ENCODE assay signal across 1 cellular context in genomic region chr12:47705571-47706425, GRCh38.
TF ChIP-seq lines count a peak whose summit lies in the region.

A gene with protein sequence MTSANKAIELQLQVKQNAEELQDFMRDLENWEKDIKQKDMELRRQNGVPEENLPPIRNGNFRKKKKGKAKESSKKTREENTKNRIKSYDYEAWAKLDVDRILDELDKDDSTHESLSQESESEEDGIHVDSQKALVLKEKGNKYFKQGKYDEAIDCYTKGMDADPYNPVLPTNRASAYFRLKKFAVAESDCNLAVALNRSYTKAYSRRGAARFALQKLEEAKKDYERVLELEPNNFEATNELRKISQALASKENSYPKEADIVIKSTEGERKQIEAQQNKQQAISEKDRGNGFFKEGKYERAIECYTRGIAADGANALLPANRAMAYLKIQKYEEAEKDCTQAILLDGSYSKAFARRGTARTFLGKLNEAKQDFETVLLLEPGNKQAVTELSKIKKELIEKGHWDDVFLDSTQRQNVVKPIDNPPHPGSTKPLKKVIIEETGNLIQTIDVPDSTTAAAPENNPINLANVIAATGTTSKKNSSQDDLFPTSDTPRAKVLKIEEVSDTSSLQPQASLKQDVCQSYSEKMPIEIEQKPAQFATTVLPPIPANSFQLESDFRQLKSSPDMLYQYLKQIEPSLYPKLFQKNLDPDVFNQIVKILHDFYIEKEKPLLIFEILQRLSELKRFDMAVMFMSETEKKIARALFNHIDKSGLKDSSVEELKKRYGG (minus strand): TSS chr12:47706030. CDS start chr12:47702840, 3,190 bp downstream.

TF ChIP-seq in HepG2, 621 proteins besides CTCF, POLR2A, EP300 and RAD21 (continued from another document and continues in another):
- TF ChIP-seq ZNF691 (CRISPR knock-in tag; IDR thresholded peaks at IDR 0.05; ENCODE audit: borderline replicate concordance, low read depth): peak; percentile 87
- TF ChIP-seq ZNF343 (CRISPR knock-in tag; IDR thresholded peaks at IDR 0.05): 0 out of 2 replicates have a peak, but pooled peaks have one; percentile 37
- TF ChIP-seq ZBTB42 (CRISPR knock-in tag; IDR thresholded peaks at IDR 0.05): no peak
- no peak for TF ChIP-seq SETDB1 (CRISPR knock-in tag; IDR thresholded peaks at IDR 0.05; ENCODE audit: borderline replicate concordance)
- TF ChIP-seq ZNF543 (CRISPR knock-in tag; IDR thresholded peaks at IDR 0.05): peak; percentile 71; the same call in 1 of the 2 replicates
- no peak for TF ChIP-seq ZNF879 (CRISPR knock-in tag; IDR thresholded peaks at IDR 0.05)
- no peak for TF ChIP-seq GLI4 (CRISPR knock-in tag; IDR thresholded peaks at IDR 0.05; ENCODE audit: borderline replicate concordance)
- peak; percentile 42 for TF ChIP-seq YY1 (IDR thresholded peaks at IDR 0.05; ENCODE audit: insufficient read depth, insufficient replicate concordance, low read depth, low read length)
- TF ChIP-seq, protein P1, sequence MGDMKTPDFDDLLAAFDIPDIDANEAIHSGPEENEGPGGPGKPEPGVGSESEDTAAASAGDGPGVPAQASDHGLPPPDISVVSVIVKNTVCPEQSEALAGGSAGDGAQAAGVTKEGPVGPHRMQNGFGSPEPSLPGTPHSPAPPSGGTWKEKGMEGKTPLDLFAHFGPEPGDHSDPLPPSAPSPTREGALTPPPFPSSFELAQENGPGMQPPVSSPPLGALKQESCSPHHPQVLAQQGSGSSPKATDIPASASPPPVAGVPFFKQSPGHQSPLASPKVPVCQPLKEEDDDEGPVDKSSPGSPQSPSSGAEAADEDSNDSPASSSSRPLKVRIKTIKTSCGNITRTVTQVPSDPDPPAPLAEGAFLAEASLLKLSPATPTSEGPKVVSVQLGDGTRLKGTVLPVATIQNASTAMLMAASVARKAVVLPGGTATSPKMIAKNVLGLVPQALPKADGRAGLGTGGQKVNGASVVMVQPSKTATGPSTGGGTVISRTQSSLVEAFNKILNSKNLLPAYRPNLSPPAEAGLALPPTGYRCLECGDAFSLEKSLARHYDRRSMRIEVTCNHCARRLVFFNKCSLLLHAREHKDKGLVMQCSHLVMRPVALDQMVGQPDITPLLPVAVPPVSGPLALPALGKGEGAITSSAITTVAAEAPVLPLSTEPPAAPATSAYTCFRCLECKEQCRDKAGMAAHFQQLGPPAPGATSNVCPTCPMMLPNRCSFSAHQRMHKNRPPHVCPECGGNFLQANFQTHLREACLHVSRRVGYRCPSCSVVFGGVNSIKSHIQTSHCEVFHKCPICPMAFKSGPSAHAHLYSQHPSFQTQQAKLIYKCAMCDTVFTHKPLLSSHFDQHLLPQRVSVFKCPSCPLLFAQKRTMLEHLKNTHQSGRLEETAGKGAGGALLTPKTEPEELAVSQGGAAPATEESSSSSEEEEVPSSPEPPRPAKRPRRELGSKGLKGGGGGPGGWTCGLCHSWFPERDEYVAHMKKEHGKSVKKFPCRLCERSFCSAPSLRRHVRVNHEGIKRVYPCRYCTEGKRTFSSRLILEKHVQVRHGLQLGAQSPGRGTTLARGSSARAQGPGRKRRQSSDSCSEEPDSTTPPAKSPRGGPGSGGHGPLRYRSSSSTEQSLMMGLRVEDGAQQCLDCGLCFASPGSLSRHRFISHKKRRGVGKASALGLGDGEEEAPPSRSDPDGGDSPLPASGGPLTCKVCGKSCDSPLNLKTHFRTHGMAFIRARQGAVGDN (CRISPR knock-in tag; IDR thresholded peaks at IDR 0.05): peak; percentile 83
- TF ChIP-seq SOX13 (IDR thresholded peaks at IDR 0.05): no peak
- no peak for TF ChIP-seq SOX13 (CRISPR knock-in tag; conservative IDR thresholded peaks at IDR 0.05 in 1 of 2, IDR thresholded peaks at IDR 0.05 in 1 of 2)
- TF ChIP-seq ZNF335 (CRISPR knock-in tag; IDR thresholded peaks at IDR 0.05): no peak
- no peak for TF ChIP-seq ZNF572 (CRISPR knock-in tag; IDR thresholded peaks at IDR 0.05)
- TF ChIP-seq ZFP36L1 (CRISPR knock-in tag; IDR thresholded peaks at IDR 0.05): no peak
- TF ChIP-seq SOX6 (IDR thresholded peaks at IDR 0.05): no peak
- TF ChIP-seq SOX6 (CRISPR knock-in tag; IDR thresholded peaks at IDR 0.05): peak; percentile 36
- TF ChIP-seq ZNF574 (CRISPR knock-in tag; IDR thresholded peaks at IDR 0.05): peak; percentile 75
- peak; percentile 64 for TF ChIP-seq ZNF317 (CRISPR knock-in tag; IDR thresholded peaks at IDR 0.05)
- TF ChIP-seq SAFB2 (CRISPR knock-in tag; IDR thresholded peaks at IDR 0.05; ENCODE audit: borderline replicate concordance, low read depth): 0 out of 2 replicates have a peak, but pooled peaks have one; percentile 41
- no peak for TF ChIP-seq ZNF713 (CRISPR knock-in tag; IDR thresholded peaks at IDR 0.05)
- TF ChIP-seq HCFC1 (IDR thresholded peaks at IDR 0.05; ENCODE audit: low read depth, low read length): peak; percentile 43; the same call in 1 of the 2 replicates
- TF ChIP-seq ZNF703 (CRISPR knock-in tag; IDR thresholded peaks at IDR 0.05; ENCODE audit: borderline replicate concordance): no peak
- peak; percentile 84; the same call in 1 of the 2 replicates for TF ChIP-seq ZNF558 (CRISPR knock-in tag; IDR thresholded peaks at IDR 0.05; ENCODE audit: borderline replicate concordance)
- peak; percentile 83 to 85; a peak in 3 of 4 replicates for TF ChIP-seq HMGXB4 (CRISPR knock-in tag; IDR thresholded peaks at IDR 0.05; ENCODE audit: borderline replicate concordance in 1 of 2, low read depth in 1 of 2)
- 0 out of 2 replicates have a peak, but pooled peaks have one; percentile 62 for TF ChIP-seq TRAFD1 (CRISPR knock-in tag; IDR thresholded peaks at IDR 0.05; ENCODE audit: borderline replicate concordance)
- TF ChIP-seq PRDM15 (CRISPR knock-in tag; IDR thresholded peaks at IDR 0.05): no peak; the same call in 1 of the 2 replicates
- no peak for TF ChIP-seq ZNF484 (CRISPR knock-in tag; IDR thresholded peaks at IDR 0.05; ENCODE audit: borderline replicate concordance, low read depth)
- TF ChIP-seq, protein P2, sequence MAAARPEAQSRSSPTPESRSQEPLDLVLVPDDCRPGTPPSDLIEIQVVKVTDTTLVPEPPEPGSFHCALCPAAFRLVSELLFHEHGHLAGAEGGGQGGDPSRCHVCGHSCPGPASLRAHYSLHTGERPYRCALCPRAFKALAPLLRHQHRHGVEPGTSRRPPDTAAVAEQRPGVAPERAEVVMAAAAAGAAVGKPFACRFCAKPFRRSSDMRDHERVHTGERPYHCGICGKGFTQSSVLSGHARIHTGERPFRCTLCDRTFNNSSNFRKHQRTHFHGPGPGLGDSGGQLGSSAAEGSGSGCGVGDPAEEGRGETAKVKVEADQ (CRISPR knock-in tag; IDR thresholded peaks at IDR 0.05; ENCODE audit: borderline replicate concordance): no peak
- no peak for TF ChIP-seq NFYC (CRISPR knock-in tag; IDR thresholded peaks at IDR 0.05)
- TF ChIP-seq MEIS2 (CRISPR knock-in tag; IDR thresholded peaks at IDR 0.05): no peak; the same call in 1 of the 2 replicates
- TF ChIP-seq SKI (IDR thresholded peaks at IDR 0.05; ENCODE audit: partially characterized antibody): peak; percentile 20
- TF ChIP-seq ZNF800 (CRISPR knock-in tag; IDR thresholded peaks at IDR 0.05): no peak
- TF ChIP-seq ZNF550 (CRISPR knock-in tag; IDR thresholded peaks at IDR 0.05; ENCODE audit: borderline replicate concordance): no peak
- no peak for TF ChIP-seq ZNF660 (CRISPR knock-in tag; IDR thresholded peaks at IDR 0.05; ENCODE audit: borderline replicate concordance, low read depth)
- 0 out of 2 replicates have a peak, but pooled peaks have one; percentile 92 for TF ChIP-seq FOXO4 (CRISPR knock-in tag; conservative IDR thresholded peaks at IDR 0.05)
- TF ChIP-seq TOPORS (CRISPR knock-in tag; IDR thresholded peaks at IDR 0.05): no peak; the same call in 1 of the 2 replicates
- TF ChIP-seq MTA3 (CRISPR knock-in tag; IDR thresholded peaks at IDR 0.05): no peak
